Comparison of ENCODE assay signal across 21 cellular contexts in genomic region chr2:239036819-239037558, GRCh38.
"Had no signal": no experiment of that assay in that cellular context is flagged by ENCODE, and none has a peak within 500 bp of the region (broad histone marks: within the 10 kb centered on the region; RNA-seq: fewer than 3 reads in every experiment).

No MANE protein-coding gene starts in this region.

- DNase-seq: colonic mucosa; dermis blood vessel endothelial cell; esophagus squamous epithelium; foreskin fibroblast; head of caudate nucleus; hypothalamus; kidney glomerular epithelial cell; naive thymus-derived CD4-positive, alpha-beta T cell; retina; right lobe of liver; spleen; stimulated activated CD4-positive, alpha-beta T cell treated with anti-CD3 and anti-CD28 coated beads, Interleukin-2, amount 100 ng/mL, for 24 hours; stimulated activated CD4-positive, alpha-beta T cell treated with anti-CD3 and anti-CD28 coated beads, Interleukin-4, amount 100 ng/mL, for 4 hours; stimulated activated naive B cell treated with anti-CD40 and anti-IgM and Interleukin-4, amounts not matched to agents 10 μg/mL and 1 μg/mL and 100 μg/mL, for 72 hours; stimulated activated naive CD8-positive, alpha-beta T cell treated with anti-CD3 and anti-CD28 coated beads, Interleukin-15, amount 100 ng/mL, for 72 hours; transverse colon had no signal

- H3K4me3 Mint-ChIP-seq: naive thymus-derived CD4-positive, alpha-beta T cell; neural crest cell; stimulated activated naive B cell treated with anti-CD40 and anti-IgM and Interleukin-4, amounts not matched to agents 10 μg/mL and 1 μg/mL and 100 μg/mL, for 72 hours; stimulated activated naive CD8-positive, alpha-beta T cell treated with anti-CD3 and anti-CD28 coated beads, Interleukin-15, amount 100 ng/mL, for 72 hours had no signal

- H3K9me3 ChIP-seq: colonic mucosa, esophagus squamous epithelium, psoas muscle, right lobe of liver, spleen, thoracic aorta, transverse colon had no signal

- H3K4me3 ChIP-seq: colonic mucosa, esophagus squamous epithelium, lung, psoas muscle, right lobe of liver, spleen, thoracic aorta, transverse colon had no signal

- H3K9me3 Mint-ChIP-seq: naive thymus-derived CD4-positive, alpha-beta T cell; neural crest cell; stimulated activated naive B cell treated with anti-CD40 and anti-IgM and Interleukin-4, amounts not matched to agents 10 μg/mL and 1 μg/mL and 100 μg/mL, for 72 hours; stimulated activated naive CD8-positive, alpha-beta T cell treated with anti-CD3 and anti-CD28 coated beads, Interleukin-15, amount 100 ng/mL, for 72 hours had no signal

- H3K36me3 Mint-ChIP-seq: naive thymus-derived CD4-positive, alpha-beta T cell; stimulated activated naive B cell treated with anti-CD40 and anti-IgM and Interleukin-4, amounts not matched to agents 10 μg/mL and 1 μg/mL and 100 μg/mL, for 72 hours had no signal

- H3K27ac ChIP-seq: colonic mucosa, esophagus squamous epithelium, parathyroid adenoma, psoas muscle, right lobe of liver, spleen, thoracic aorta, transverse colon had no signal

- H3K36me3 ChIP-seq: colonic mucosa, esophagus squamous epithelium, right lobe of liver, spleen, thoracic aorta, transverse colon had no signal

- H2AFZ ChIP-seq: parathyroid adenoma had no signal

- H3K27ac Mint-ChIP-seq: naive thymus-derived CD4-positive, alpha-beta T cell; stimulated activated naive B cell treated with anti-CD40 and anti-IgM and Interleukin-4, amounts not matched to agents 10 μg/mL and 1 μg/mL and 100 μg/mL, for 72 hours had no signal

- H3K4me1 Mint-ChIP-seq: stimulated activated naive B cell treated with anti-CD40 and anti-IgM and Interleukin-4, amounts not matched to agents 10 μg/mL and 1 μg/mL and 100 μg/mL, for 72 hours; stimulated activated naive CD8-positive, alpha-beta T cell treated with anti-CD3 and anti-CD28 coated beads, Interleukin-15, amount 100 ng/mL, for 72 hours had no signal

- H3K4me1 ChIP-seq: colonic mucosa, parathyroid adenoma, right lobe of liver had no signal

- H3K27me3 ChIP-seq: colonic mucosa, right lobe of liver had no signal

- H3K9ac ChIP-seq: parathyroid adenoma had no signal

- H3K79me2 ChIP-seq: parathyroid adenoma had no signal
